Comparison of ENCODE assay signal across 21 cellular contexts in the genomic region with DNA sequence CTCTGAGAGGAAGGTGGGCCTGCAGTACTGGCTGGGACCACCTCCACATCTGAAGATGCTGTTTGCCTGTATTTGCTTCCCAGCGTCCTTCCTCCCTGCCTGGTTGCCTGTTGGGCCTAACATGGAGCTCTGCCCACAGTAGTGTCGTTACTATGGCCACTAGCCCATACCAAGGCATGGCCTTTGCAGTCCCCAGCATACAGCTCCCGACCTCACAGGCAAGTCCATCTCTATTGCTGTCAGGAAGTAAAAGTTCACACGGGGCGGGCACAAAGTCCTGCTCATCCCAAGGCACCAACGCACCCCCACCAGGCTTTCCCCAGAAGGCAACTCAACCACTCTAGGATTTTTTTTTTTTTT.
DNase-seq lines count a peak whose midpoint lies in the region; ATAC-seq and TF ChIP-seq lines count a peak whose summit lies in the region.
"Had no signal": no experiment of that assay in that cellular context is flagged by ENCODE, and none has a peak within 500 bp of the region (broad histone marks: within the 10 kb centered on the region; RNA-seq: fewer than 3 reads in every experiment).

No MANE protein-coding gene starts in this region.

- H4K5ac ChIP-seq in H9 (ENCODE audit: insufficient read length, low read depth, low read length): no peak overlapping the region

- WGBS in upper lobe of left lung, 2 donors: 83 to 89% methylated on average over 6 of the region's 6 CpGs
- no CpG with 5 or more reads among the region's 6 CpGs for WGBS in H9 (ENCODE audit: extremely low coverage, insufficient read length, low lambda C conversion rate)

- no peaks in the 10 kb centered on the region for H3K79me1 ChIP-seq in H9 (ENCODE audit: insufficient read depth, low read depth, low read length, poor library complexity, severe bottlenecking)

- peaks cover 5% of the 10 kb centered on the region for H3K9me3 Mint-ChIP-seq in osteocyte (ENCODE audit: unreplicated experiment)
- H3K9me3 Mint-ChIP-seq in H9: no peaks in the 10 kb centered on the region
- H3K9me3 Mint-ChIP-seq: central memory CD8-positive, alpha-beta T cell had no signal

- no peak overlapping the region for H2BK20ac ChIP-seq in H9 (ENCODE audit: low read depth, low read length, poor library complexity, severe bottlenecking)

- no peaks in the 10 kb centered on the region for H3K23me2 ChIP-seq in H9 (ENCODE audit: insufficient read length, low read depth, low read length, poor library complexity, severe bottlenecking)

- H3K4me1 Mint-ChIP-seq in osteocyte (ENCODE audit: unreplicated experiment) (peaks cover 65% of the 10 kb centered on the region), H9 (peaks cover 57% of the 10 kb centered on the region in 2 experiments)

- H3K4me3 Mint-ChIP-seq in osteocyte (ENCODE audit: unreplicated experiment): peak overlapping the region; percentile 3
- H3K4me3 Mint-ChIP-seq in H9: no peak overlapping the region
- H3K4me3 Mint-ChIP-seq: central memory CD8-positive, alpha-beta T cell; naive thymus-derived CD4-positive, alpha-beta T cell had no signal

- H4K8ac ChIP-seq in H9 (replicated peaks; ENCODE audit: insufficient read length, low read depth, low read length): no peak overlapping the region

- H3K9ac ChIP-seq in fibroblast of lung (ENCODE audit: insufficient read depth, low read length) (no peak overlapping the region), H9 (ENCODE audit: extremely low read depth, insufficient read length, low read length) (no peak overlapping the region)

- no peak overlapping the region for H3K56ac ChIP-seq in H9 (ENCODE audit: insufficient read length, low read depth, low read length)

- H4K91ac ChIP-seq in H9 (ENCODE audit: insufficient read length, low read depth, low read length): no peak overlapping the region

- peak; percentile 50 for ATAC-seq in SK-N-SH treated with all-trans-retinoic acid at 6 μM for 48 hours
- ATAC-seq in upper lobe of left lung (ENCODE audit: low FRiP score in 2 of 2): peak in 1 of 2 donors; percentile 24
- ATAC-seq: naive thymus-derived CD4-positive, alpha-beta T cell; psoas muscle had no signal

- H2BK15ac ChIP-seq in H9 (ENCODE audit: low read depth, low read length): no peak overlapping the region

- H3K27me3 ChIP-seq in fibroblast of lung (ENCODE audit: control insufficient read depth, insufficient read depth, low read length): no peaks in the 10 kb centered on the region
- no peaks in the 10 kb centered on the region for H3K27me3 ChIP-seq in upper lobe of left lung
- no peaks in the 10 kb centered on the region for H3K27me3 ChIP-seq in H9 (ENCODE audit: insufficient read depth, low read length)
- H3K27me3 ChIP-seq: BE2C had no signal

- H3K36me3 Mint-ChIP-seq in osteocyte (ENCODE audit: unreplicated experiment): no peaks in the 10 kb centered on the region
- no peaks in the 10 kb centered on the region for H3K36me3 Mint-ChIP-seq in H9 (ENCODE audit: insufficient read depth in 1 of 3, low read depth in 3 of 3)

- no peak for TF ChIP-seq POLR2A in upper lobe of left lung (IDR thresholded peaks at IDR 0.05)

- no peak for DNase-seq in fibroblast of lung (ENCODE audit: low read depth in 2 of 2)
- DNase-seq in osteocyte (ENCODE audit: extremely low spot score, unreplicated experiment): no peak
- DNase-seq in upper lobe of left lung: no peak
- no peak for DNase-seq in stimulated activated CD4-positive, alpha-beta T cell treated with anti-CD3 and anti-CD28 coated beads, Interleukin-4, amount 100 ng/mL, for 1 hour
- DNase-seq in HK-2 (ENCODE audit: unreplicated experiment): no peak
- DNase-seq in H9: no peak
- DNase-seq in activated T-cell treated with anti-CD3 and anti-CD28 coated beads, Interleukin-2, amount 50 U/mL, for 48 hours: no peak
- DNase-seq: activated CD4-positive, alpha-beta T cell treated with anti-CD3 and anti-CD28 coated beads, Interleukin-2, amount 50 U/mL, for 1 hour; amygdala; BE2C; COR-L47; effector CD4-positive, alpha-beta T cell; hippocampal formation; naive thymus-derived CD4-positive, alpha-beta T cell; NCI-H1105 treated with DMSO at 0.1 percent for 48 hours; NCI-H2081 treated with DMSO at 0.1 percent for 48 hours; NCI-H524; psoas muscle had no signal

- H3K27me3 Mint-ChIP-seq in osteocyte (ENCODE audit: unreplicated experiment) (no peaks in the 10 kb centered on the region), H9 (ENCODE audit: low read depth) (no peaks in the 10 kb centered on the region)
- H3K27me3 Mint-ChIP-seq: central memory CD8-positive, alpha-beta T cell had no signal

- H3K27ac ChIP-seq in fibroblast of lung (ENCODE audit: insufficient read depth, low read length) (peak overlapping the region; percentile 14), upper lobe of left lung (peak overlapping the region; percentile 2 to 60 (median 11)), H9 (ENCODE audit: insufficient read length, low read depth, low read length) (no peak overlapping the region)
- H3K27ac ChIP-seq: psoas muscle had no signal

- H3K79me2 ChIP-seq in fibroblast of lung (ENCODE audit: control insufficient read depth, insufficient read depth, low read length): no peaks in the 10 kb centered on the region
- H3K79me2 ChIP-seq in H9 (ENCODE audit: insufficient read depth, low read length): no peaks in the 10 kb centered on the region

- H2AFZ ChIP-seq in fibroblast of lung (ENCODE audit: low read length) (peak overlapping the region; percentile 83), H9 (ENCODE audit: low read length) (no peak overlapping the region)

- peak overlapping the region; percentile 73 for H3K4me2 ChIP-seq in fibroblast of lung (ENCODE audit: extremely low read depth, insufficient read depth, low read length)
- H3K4me2 ChIP-seq in H9 (ENCODE audit: insufficient read depth, insufficient read length, low read length): no peak overlapping the region

- no peak overlapping the region for H2BK120ac ChIP-seq in H9 (ENCODE audit: low read depth, low read length, poor library complexity, severe bottlenecking)

- peak overlapping the region in 1 of 4 experiments; percentile 8 for H3K4me3 ChIP-seq in fibroblast of lung (replicated peaks in 1 of 4; ENCODE audit: control extremely low read depth in 1 of 4, insufficient read depth in 1 of 4, low read depth in 3 of 4, low read length in 4 of 4)
- no peak overlapping the region for H3K4me3 ChIP-seq in upper lobe of left lung
- H3K4me3 ChIP-seq: lung, psoas muscle had no signal

- H3K27ac Mint-ChIP-seq in osteocyte (ENCODE audit: unreplicated experiment) (peak overlapping the region; percentile 86), H9 (peak overlapping the region in 1 of 3 experiments; percentile 0; a peak in 2 of 7 replicates)

- H3K36me3 ChIP-seq in fibroblast of lung (ENCODE audit: control insufficient read depth, insufficient read depth, low read length): no peaks in the 10 kb centered on the region
- H3K36me3 ChIP-seq in upper lobe of left lung: no peaks in the 10 kb centered on the region
- H3K36me3 ChIP-seq: BE2C had no signal

- no peak overlapping the region for H3T11ph ChIP-seq in H9 (ENCODE audit: low read length)

- H3K4me1 ChIP-seq in fibroblast of lung (ENCODE audit: control insufficient read depth, extremely low read depth, insufficient read depth, low read length): peaks cover 24% of the 10 kb centered on the region
- H3K4me1 ChIP-seq in upper lobe of left lung: peaks cover 25 to 38% (median 30%) of the 10 kb centered on the region in 4 donors
- H3K4me1 ChIP-seq in H9 (ENCODE audit: insufficient read depth, low read length): peaks cover 14% of the 10 kb centered on the region; the same call in 1 of the 2 replicates
- H3K4me1 ChIP-seq: BE2C had no signal

- H2BK5ac ChIP-seq in H9 (ENCODE audit: insufficient read length, low read length): no peak overlapping the region

- no peak for TF ChIP-seq EP300 in upper lobe of left lung (IDR thresholded peaks at IDR 0.05)

- no peak overlapping the region for H3K18ac ChIP-seq in H9 (ENCODE audit: insufficient read length, low read depth, low read length)

- H4K20me1 ChIP-seq in fibroblast of lung (ENCODE audit: control insufficient read depth, extremely low read depth, insufficient read depth, low read length) (no peaks in the 10 kb centered on the region), H9 (ENCODE audit: control insufficient read depth, insufficient read depth, insufficient read length) (no peaks in the 10 kb centered on the region)

- H3K9me3 ChIP-seq in fibroblast of lung (ENCODE audit: control insufficient read depth, insufficient read depth, low read depth, low read length) (no peaks in the 10 kb centered on the region), upper lobe of left lung (no peaks in the 10 kb centered on the region), H9 (ENCODE audit: control insufficient read depth, low read depth, low read length) (no peaks in the 10 kb centered on the region)
- H3K9me3 ChIP-seq: BE2C, psoas muscle had no signal

- TF ChIP-seq CTCF in fibroblast of lung (conservative IDR thresholded peaks at IDR 0.05 in 1 of 2, IDR thresholded peaks at IDR 0.05 in 1 of 2; ENCODE audit: low read depth in 1 of 2, low read length in 2 of 2) (no peak), osteocyte (IDR thresholded peaks at IDR 0.05) (no peak), upper lobe of left lung (IDR thresholded peaks at IDR 0.05) (no peak), H9 (conservative IDR thresholded peaks at IDR 0.05) (no peak)

- no peak overlapping the region for H2AK5ac ChIP-seq in H9 (ENCODE audit: insufficient read length, low read length)

- H3K4ac ChIP-seq in H9 (ENCODE audit: low read depth, low read length): no peak overlapping the region

- H3K14ac ChIP-seq in H9 (ENCODE audit: insufficient read depth, low read length): no peak overlapping the region; the same call in 1 of the 2 replicates

- H2BK12ac ChIP-seq in H9 (ENCODE audit: insufficient read length, low read depth, low read length): no peak overlapping the region

- H3K23ac ChIP-seq in H9 (ENCODE audit: insufficient read length, low read depth, low read length): no peak overlapping the region

TF ChIP-seq in SK-N-SH treated with all-trans-retinoic acid at 6 μM for 48 hours, 23 proteins besides CTCF, POLR2A, EP300 and RAD21 (continues in another document):
- TF ChIP-seq ESRRG (CRISPR knock-in tag; IDR thresholded peaks at IDR 0.05): no peak
- TF ChIP-seq PPARA (CRISPR knock-in tag; IDR thresholded peaks at IDR 0.05; ENCODE audit: borderline replicate concordance): no peak
- no peak for TF ChIP-seq ZC3H10 (CRISPR knock-in tag; IDR thresholded peaks at IDR 0.05)
- no peak for TF ChIP-seq BACH2 (CRISPR knock-in tag; IDR thresholded peaks at IDR 0.05; ENCODE audit: borderline replicate concordance)
- no peak for TF ChIP-seq OSR1 (CRISPR knock-in tag; IDR thresholded peaks at IDR 0.05)
